ENCODE assay signal across 18 cellular contexts in genomic region chr15:74200871-74201419, GRCh38. TPM values are rescaled to one million over a fixed set of nuclear protein-coding genes. Genes with fewer than 3 reads are reported as not detected.
DNase-seq lines count a peak whose midpoint lies in the region; FAIRE-seq and TF ChIP-seq lines count a peak whose summit lies in the region.
"Had no signal": no experiment of that assay in that cellular context is flagged by ENCODE, and none has a peak within 500 bp of the region (broad histone marks: within the 10 kb centered on the region; RNA-seq: fewer than 3 reads in every experiment).

No MANE protein-coding gene starts in this region.

- H3K27ac ChIP-seq in H9 (ENCODE audit: insufficient read length, low read depth, low read length) (no peak overlapping the region), brain microvascular endothelial cell (peak overlapping the region; percentile 87), mesenchymal stem cell (ENCODE audit: low read length, poor library complexity, severe bottlenecking) (no peak overlapping the region), ascending aorta (peak overlapping the region in 1 of 2 donors; percentile 9)

- no peaks in the 10 kb centered on the region for H3K9me3 Mint-ChIP-seq in H9
- H3K9me3 Mint-ChIP-seq: CD14-positive monocyte had no signal

- TF ChIP-seq CTCF in H9 (conservative IDR thresholded peaks at IDR 0.05) (no peak), brain microvascular endothelial cell (IDR thresholded peaks at IDR 0.05; ENCODE audit: low read depth, low read length, missing control alignments) (no peak), ascending aorta (IDR thresholded peaks at IDR 0.05) (no peak)

- no peak overlapping the region for H2BK20ac ChIP-seq in H9 (ENCODE audit: low read depth, low read length, poor library complexity, severe bottlenecking)

- no peak for FAIRE-seq in urothelium cell line (lab: Jason Lieb, UNC)
- FAIRE-seq: K562, TTC549 had no signal

- H2BK12ac ChIP-seq in H9 (ENCODE audit: insufficient read length, low read depth, low read length): no peak overlapping the region
- peak overlapping the region; percentile 90 to 91 for H2BK12ac ChIP-seq in mesenchymal stem cell (ENCODE audit: low read length in 2 of 2)

- no peak overlapping the region for H3K56ac ChIP-seq in H9 (ENCODE audit: insufficient read length, low read depth, low read length)

- H3K79me1 ChIP-seq in H9 (ENCODE audit: insufficient read depth, low read depth, low read length, poor library complexity, severe bottlenecking) (no peaks in the 10 kb centered on the region), mesenchymal stem cell (replicated peaks; ENCODE audit: low read length, poor library complexity, severe bottlenecking) (peaks cover 7% of the 10 kb centered on the region)

- H4K91ac ChIP-seq in H9 (ENCODE audit: insufficient read length, low read depth, low read length) (no peak overlapping the region), mesenchymal stem cell (ENCODE audit: low read length) (peak overlapping the region; percentile 77)

- H3K4me3 ChIP-seq in brain microvascular endothelial cell (ENCODE audit: low read depth, low read length): peak overlapping the region; percentile 15
- H3K4me3 ChIP-seq in mesenchymal stem cell (ENCODE audit: insufficient read depth in 1 of 2, low read depth in 1 of 2, low read length in 2 of 2): peak overlapping the region in 1 of 2 experiments; percentile 18
- no peak overlapping the region for H3K4me3 ChIP-seq in ascending aorta
- H3K4me3 ChIP-seq: K562 had no signal

- peak overlapping the region in 1 of 2 experiments; percentile 17; a peak in 1 of 5 replicates for H3K4me3 Mint-ChIP-seq in H9
- H3K4me3 Mint-ChIP-seq: CD14-positive monocyte had no signal

- no peaks in the 10 kb centered on the region for H4K20me1 ChIP-seq in H9 (ENCODE audit: control insufficient read depth, insufficient read depth, insufficient read length)

- H4K8ac ChIP-seq in H9 (replicated peaks; ENCODE audit: insufficient read length, low read depth, low read length) (no peak overlapping the region), mesenchymal stem cell (ENCODE audit: low read length) (peak overlapping the region; percentile 79)

- no peaks in the 10 kb centered on the region for H3K27me3 ChIP-seq in H9 (ENCODE audit: insufficient read depth, low read length)
- H3K27me3 ChIP-seq in brain microvascular endothelial cell (replicated peaks): no peaks in the 10 kb centered on the region
- peaks cover 0 to 7% of the 10 kb centered on the region in 2 experiments for H3K27me3 ChIP-seq in mesenchymal stem cell (ENCODE audit: control insufficient read depth in 1 of 2, insufficient read depth in 1 of 2, low read length in 2 of 2)
- H3K27me3 ChIP-seq in ascending aorta: no peaks in the 10 kb centered on the region

- intact Hi-C loops in ascending aorta (cut with DNase I): loop anchor here (5.0 kb wide), 1 partner anchor 44 kb away; no protein-coding TSS in a partner anchor

- H3K23ac ChIP-seq in H9 (ENCODE audit: insufficient read length, low read depth, low read length) (no peak overlapping the region), mesenchymal stem cell (ENCODE audit: low read length in 2 of 2) (no peak overlapping the region)

- H3K79me2 ChIP-seq in H9 (ENCODE audit: insufficient read depth, low read length): no peaks in the 10 kb centered on the region

- H3K36me3 Mint-ChIP-seq in H9 (ENCODE audit: insufficient read depth in 1 of 3, low read depth in 3 of 3): peaks cover 0 to 4% (median 2%) of the 10 kb centered on the region in 3 experiments; a peak in 3 of 7 replicates
- H3K36me3 Mint-ChIP-seq: CD14-positive monocyte had no signal

- H2AFZ ChIP-seq in H9 (ENCODE audit: low read length): no peak overlapping the region
- no peak overlapping the region for H2AFZ ChIP-seq in mesenchymal stem cell (ENCODE audit: low read depth, low read length)

- no peaks in the 10 kb centered on the region for H3K9me3 ChIP-seq in H9 (ENCODE audit: control insufficient read depth, low read depth, low read length)
- no peaks in the 10 kb centered on the region for H3K9me3 ChIP-seq in mesenchymal stem cell (ENCODE audit: control insufficient read depth, low read length)
- no peaks in the 10 kb centered on the region for H3K9me3 ChIP-seq in ascending aorta

- H3K18ac ChIP-seq in H9 (ENCODE audit: insufficient read length, low read depth, low read length) (no peak overlapping the region), mesenchymal stem cell (ENCODE audit: low read depth in 1 of 2, low read length in 2 of 2) (peak overlapping the region; percentile 69 to 88)

- WGBS in H9 (ENCODE audit: extremely low coverage, insufficient read length, low lambda C conversion rate): no CpG with 5 or more reads among the region's 8 CpGs
- 11% methylated on average over 8 of the region's 8 CpGs for WGBS in mesenchymal stem cell

- H3K9ac ChIP-seq in H9 (ENCODE audit: extremely low read depth, insufficient read length, low read length) (no peak overlapping the region), mesenchymal stem cell (ENCODE audit: low read length) (no peak overlapping the region)

- H2BK120ac ChIP-seq in H9 (ENCODE audit: low read depth, low read length, poor library complexity, severe bottlenecking) (no peak overlapping the region), mesenchymal stem cell (ENCODE audit: low read depth, low read length) (peak overlapping the region; percentile 88)

- H3K4ac ChIP-seq in H9 (ENCODE audit: low read depth, low read length) (no peak overlapping the region), mesenchymal stem cell (ENCODE audit: low read depth in 1 of 2, low read length in 2 of 2) (peak overlapping the region; percentile 62 to 64)

- no peak overlapping the region; a peak in 1 of 7 replicates for H3K27ac Mint-ChIP-seq in H9

- H3K4me1 ChIP-seq in H9 (ENCODE audit: insufficient read depth, low read length): peaks cover 18% of the 10 kb centered on the region; the same call in 1 of the 2 replicates
- peaks cover 81% of the 10 kb centered on the region for H3K4me1 ChIP-seq in mesenchymal stem cell (ENCODE audit: control insufficient read depth, insufficient read depth, low read depth, low read length)
- peaks cover 21 to 32% of the 10 kb centered on the region in 2 donors for H3K4me1 ChIP-seq in ascending aorta

- H2AK5ac ChIP-seq in H9 (ENCODE audit: insufficient read length, low read length) (no peak overlapping the region), mesenchymal stem cell (ENCODE audit: low read length, severe bottlenecking) (peak overlapping the region; percentile 73)

- H3K36me3 ChIP-seq in brain microvascular endothelial cell (replicated peaks) (no peaks in the 10 kb centered on the region), mesenchymal stem cell (ENCODE audit: control insufficient read depth in 1 of 2, insufficient read depth in 2 of 2, low read depth in 1 of 2, low read length in 2 of 2) (peaks cover 0 to 7% of the 10 kb centered on the region in 2 experiments), ascending aorta (no peaks in the 10 kb centered on the region)

- H3K27me3 Mint-ChIP-seq in H9 (ENCODE audit: low read depth): peaks cover 31% of the 10 kb centered on the region

- DNase-seq in A172 (ENCODE audit: low spot score) (peak; percentile 72), H9 (no peak), brain microvascular endothelial cell (peak; percentile 29), mesenchymal stem cell (peak; percentile 74), DMS79 treated with DMSO at 0.1 percent for 48 hours (lab: John Stamatoyannopoulos, UW) (no peak), urothelium cell line (ENCODE audit: low spot score) (no peak), ascending aorta (ENCODE audit: low spot score in 2 of 2) (no peak)
- no peak for DNase-seq in stimulated activated naive CD4-positive, alpha-beta T cell (lab: John Stamatoyannopoulos, UW)
- DNase-seq: amygdala; NCI-H2107; OCI-M1; stimulated activated CD4-positive, alpha-beta T cell treated with anti-CD3 and anti-CD28 coated beads, Interleukin-2, amount 100 ng/mL, for 24 hours had no signal

- 0 out of 2 replicates have a peak overlapping the region, but pooled peaks have one; percentile 8 for H3K14ac ChIP-seq in H9 (ENCODE audit: insufficient read depth, low read length)
- H3K14ac ChIP-seq in mesenchymal stem cell (ENCODE audit: low read length in 2 of 2): no peak overlapping the region

- H3K23me2 ChIP-seq in H9 (ENCODE audit: insufficient read length, low read depth, low read length, poor library complexity, severe bottlenecking): peaks cover 11% of the 10 kb centered on the region

- no peak overlapping the region for H3T11ph ChIP-seq in H9 (ENCODE audit: low read length)

- H4K5ac ChIP-seq in H9 (ENCODE audit: insufficient read length, low read depth, low read length): no peak overlapping the region

- no peak overlapping the region for H3K4me2 ChIP-seq in H9 (ENCODE audit: insufficient read depth, insufficient read length, low read length)
- H3K4me2 ChIP-seq in mesenchymal stem cell (ENCODE audit: low read length, poor library complexity, severe bottlenecking): no peak overlapping the region

- no peak overlapping the region for H2BK15ac ChIP-seq in H9 (ENCODE audit: low read depth, low read length)
- H2BK15ac ChIP-seq in mesenchymal stem cell (ENCODE audit: low read depth, poor library complexity, severe bottlenecking): peak overlapping the region; percentile 18

- H2BK5ac ChIP-seq in H9 (ENCODE audit: insufficient read length, low read length) (no peak overlapping the region), mesenchymal stem cell (ENCODE audit: low read depth, low read length, poor library complexity, severe bottlenecking) (no peak overlapping the region)

- in situ Hi-C loops in brain microvascular endothelial cell (cut with HindIII; ENCODE audit: low pct_ligation_motif_present, low sequenced_read_pairs): no loop called here

- H3K4me1 Mint-ChIP-seq in H9: peaks cover 49 to 59% of the 10 kb centered on the region in 2 experiments

RNA-seq across cellular contexts. Expression of gene STRA6, which starts 1.6 kb away (rescaled TPM):
- 2.0 and 3.0 TPM in 2 replicates for total RNA-seq in A172 (2014; rRNA removed; shearing (Covaris generic))
- total RNA-seq in H9 (2021) (11.2 and 12.8 TPM in 2 replicates), ascending aorta (not detected)
- 13.9 TPM for polyA plus RNA-seq in mesenchymal stem cell (2013, experiment 1 of 2)
- polyA plus RNA-seq in mesenchymal stem cell (2013, experiment 2 of 2): 12.6 TPM
- polyA plus RNA-seq: CD14-positive monocyte, keratinocyte had no signal

RNA-seq across cellular contexts. Expression of gene ISLR, which starts 27.4 kb away (rescaled TPM):
- 0.41 and 0.53 TPM in 2 replicates for total RNA-seq in A172 (2014; rRNA removed; shearing (Covaris generic))
- total RNA-seq in H9 (2021) (0.11 and 0.35 TPM in 2 replicates), ascending aorta (211 TPM)
- 4.7 TPM for polyA plus RNA-seq in mesenchymal stem cell (2013, experiment 1 of 2)
- 3.5 TPM for polyA plus RNA-seq in mesenchymal stem cell (2013, experiment 2 of 2)
- total RNA-seq: epithelial cell of proximal tubule, K562 had no signal
- polyA plus RNA-seq: CD14-positive monocyte, K562, keratinocyte, neural cell had no signal

RNA-seq across cellular contexts. Expression of gene CCDC33, which starts 35.2 kb away (rescaled TPM):
- total RNA-seq in A172 (2014; rRNA removed; shearing (Covaris generic)): 0.24 TPM in 1 of 2 replicates, not detected in the other
- total RNA-seq in H9 (2021) (4.5 and 4.6 TPM in 2 replicates), ascending aorta (not detected)
- 0.29 TPM for polyA plus RNA-seq in mesenchymal stem cell (2013, experiment 1 of 2)
- polyA plus RNA-seq in mesenchymal stem cell (2013, experiment 2 of 2): 0.40 TPM
- polyA plus RNA-seq: CD14-positive monocyte, keratinocyte had no signal

Comparison
In these comparisons a context has a peak if more than half of its experiments do, and no peak if none do; other contexts are left out.
1. DNase-seq: peak in A172 (single experiment), brain microvascular endothelial cell (single experiment) and mesenchymal stem cell (single experiment); none in H9 (single experiment), DMS79 treated with DMSO at 0.1 percent for 48 hours (single experiment), urothelium cell line (single experiment), stimulated activated naive CD4-positive, alpha-beta T cell (0 of 6) and ascending aorta (0 of 2).
2. RNA of gene ISLR, which starts 27.4 kb away (total RNA-seq): 211 TPM in ascending aorta (single experiment); 0.41 to 0.53 TPM in A172 and 0.11 to 0.35 TPM in H9; every median in the first group is over 100 times any median in the second.